Comparison of ENCODE assay signal across 1 cellular context in genomic region chr18:2974731-2975130, GRCh38.
TF ChIP-seq lines count a peak whose summit lies in the region.

No MANE protein-coding gene starts in this region.

TF ChIP-seq in HepG2, 621 proteins besides CTCF, POLR2A, EP300 and RAD21 (continued from another document):
- TF ChIP-seq FUBP1 (CRISPR knock-in tag; IDR thresholded peaks at IDR 0.05; ENCODE audit: borderline replicate concordance) (no peak), EEA1 (CRISPR knock-in tag; IDR thresholded peaks at IDR 0.05; ENCODE audit: borderline replicate concordance) (no peak), ZSCAN22 (CRISPR knock-in tag; IDR thresholded peaks at IDR 0.05) (no peak)
TF ChIP-seq in HepG2: peak in this region for 0.
